33 cellular contexts compared by ENCODE assay signal in genomic region chr5:122434547-122434946, GRCh38.
A peak's percentile ranks its signal among the peaks of the same experiment; 100 is the strongest.
DNase-seq lines count a peak whose midpoint lies in the region; ATAC-seq and TF ChIP-seq lines count a peak whose summit lies in the region.
"Had no signal": no experiment of that assay in that cellular context is flagged by ENCODE, and none has a peak within 500 bp of the region (broad histone marks: within the 10 kb centered on the region; RNA-seq: fewer than 3 reads in every experiment).

No MANE protein-coding gene starts in this region.

- H3K36me3 ChIP-seq in aorta (ENCODE audit: control insufficient read depth in 1 of 2, insufficient read depth in 2 of 2, low read length in 1 of 2) = no peaks in the 10 kb centered on the region
- H3K36me3 ChIP-seq: BLaER1 treated with 17β-estradiol and CSF1 and Interleukin-3, amounts not matched to agents 10 nM and 100 nM; gastroesophageal sphincter; pancreas; right atrium auricular region; tibial nerve had no signal

- H3K4me3 ChIP-seq in aorta (ENCODE audit: low read length in 2 of 2) = no peak overlapping the region
- H3K4me3 ChIP-seq: BLaER1 treated with 17β-estradiol and CSF1 and Interleukin-3, amounts not matched to agents 10 nM and 100 nM; gastroesophageal sphincter; GM23338; mucosa of descending colon; pancreas; PC-9; right atrium auricular region; tibial nerve had no signal

- 6 to 12% methylated on average over 3 of the region's 3 CpGs for WGBS in aorta, 2 donors

- H3K27ac Mint-ChIP-seq in nephron = peak overlapping the region in 2 of 3 experiments; percentile 18 to 83
- H3K27ac Mint-ChIP-seq: activated B cell treated with CpG ODN at 0.5 μM for 24 hours; activated naive CD8-positive, alpha-beta T cell treated with anti-CD3 and anti-CD28 coated beads for 36 hours; activated T-cell treated with anti-CD3 and anti-CD28 coated beads, Interleukin-2, amount 50 U/mL, for 24 hours; natural killer cell; stimulated activated naive CD8-positive, alpha-beta T cell treated with anti-CD3 and anti-CD28 coated beads, Interleukin-15, amount 100 ng/mL, for 72 hours had no signal

- H3K27me3 ChIP-seq in aorta (ENCODE audit: control insufficient read depth in 1 of 2, insufficient read depth in 2 of 2, low read length in 1 of 2) = no peaks in the 10 kb centered on the region
- H3K27me3 ChIP-seq: BLaER1 treated with 17β-estradiol and CSF1 and Interleukin-3, amounts not matched to agents 10 nM and 100 nM; gastroesophageal sphincter; pancreas; right atrium auricular region; tibial nerve had no signal

- H3K4me3 Mint-ChIP-seq in nephron = no peak overlapping the region
- H3K4me3 Mint-ChIP-seq in activated T-cell treated with anti-CD3 and anti-CD28 coated beads, Interleukin-2, amount 50 U/mL, for 4 hours = no peak overlapping the region
- H3K4me3 Mint-ChIP-seq: activated B cell treated with CpG ODN at 0.5 μM for 24 hours; activated naive CD8-positive, alpha-beta T cell treated with anti-CD3 and anti-CD28 coated beads for 36 hours; activated T-cell treated with anti-CD3 and anti-CD28 coated beads, Interleukin-2, amount 50 U/mL, for 24 hours; GM23338; natural killer cell; stimulated activated naive CD8-positive, alpha-beta T cell treated with anti-CD3 and anti-CD28 coated beads, Interleukin-15, amount 100 ng/mL, for 72 hours had no signal

- DNase-seq in NCI-H1417 (lab: John Stamatoyannopoulos, UW) (peak in 2 of 3 experiments; percentile 20 to 66), NCI-H1417 treated with DMSO at 0.1 percent for 48 hours (lab: John Stamatoyannopoulos, UW) (no peak), brain pericyte (ENCODE audit: low read depth, low spot score) (peak; percentile 69), aorta (no peak), HUDEP-2 (lab: John Stamatoyannopoulos, UW; ENCODE audit: unreplicated experiment in 76 of 76) (no peak), Right ventricle myocardium inferior (ENCODE audit: missing footprints) (no peak)
- no peak for DNase-seq in activated T-cell treated with anti-CD3 and anti-CD28 coated beads, Interleukin-2, amount 50 U/mL, for 4 hours
- DNase-seq: activated B cell treated with CpG ODN at 0.5 μM for 24 hours; activated gamma-delta T cell; activated naive CD8-positive, alpha-beta T cell treated with anti-CD3 and anti-CD28 coated beads for 36 hours; activated T-cell treated with anti-CD3 and anti-CD28 coated beads, Interleukin-2, amount 50 U/mL, for 24 hours; cerebellar nuclear complex; DMS53; effector CD8-positive, alpha-beta T cell; IMR-90; kidney glomerular epithelial cell; mammary epithelial cell; mucosa of descending colon; natural killer cell; NCI-H1694 treated with DMSO at 0.1 percent for 48 hours; NCI-H510A treated with DMSO at 0.1 percent for 48 hours; pancreas; PC-9; SK-N-SH; stimulated activated CD4-positive, alpha-beta T cell treated with anti-CD3 and anti-CD28 coated beads, Interleukin-2, amount 100 ng/mL, for 48 hours; stimulated activated naive CD8-positive, alpha-beta T cell treated with anti-CD3 and anti-CD28 coated beads, Interleukin-15, amount 100 ng/mL, for 72 hours had no signal

- H3K27me3 Mint-ChIP-seq in nephron (ENCODE audit: low read depth) = no peaks in the 10 kb centered on the region
- H3K27me3 Mint-ChIP-seq in activated T-cell treated with anti-CD3 and anti-CD28 coated beads, Interleukin-2, amount 50 U/mL, for 4 hours (ENCODE audit: low read depth) = no peaks in the 10 kb centered on the region
- H3K27me3 Mint-ChIP-seq: activated T-cell treated with anti-CD3 and anti-CD28 coated beads, Interleukin-2, amount 50 U/mL, for 24 hours; stimulated activated naive CD8-positive, alpha-beta T cell treated with anti-CD3 and anti-CD28 coated beads, Interleukin-15, amount 100 ng/mL, for 72 hours had no signal

- intact Hi-C loops in aorta (cut with DNase I) (no loop called here), Right ventricle myocardium inferior (cut with DNase I) (no loop called here)

- H3K9me3 Mint-ChIP-seq in nephron = no peaks in the 10 kb centered on the region
- no peaks in the 10 kb centered on the region for H3K9me3 Mint-ChIP-seq in activated T-cell treated with anti-CD3 and anti-CD28 coated beads, Interleukin-2, amount 50 U/mL, for 4 hours
- H3K9me3 Mint-ChIP-seq: activated B cell treated with CpG ODN at 0.5 μM for 24 hours; activated naive CD8-positive, alpha-beta T cell treated with anti-CD3 and anti-CD28 coated beads for 36 hours; activated T-cell treated with anti-CD3 and anti-CD28 coated beads, Interleukin-2, amount 50 U/mL, for 24 hours; GM23338 had no signal

- H3K4me1 ChIP-seq in aorta (ENCODE audit: control insufficient read depth in 1 of 2, insufficient read depth in 2 of 2, low read length in 2 of 2) = peaks cover 2 to 12% of the 10 kb centered on the region in 2 donors
- H3K4me1 ChIP-seq: pancreas, right atrium auricular region had no signal

- ATAC-seq in aorta (ENCODE audit: low FRiP score) = peak; percentile 8
- no peak for ATAC-seq in activated T-cell treated with anti-CD3 and anti-CD28 coated beads, Interleukin-2, amount 50 U/mL, for 4 hours
- ATAC-seq in Right ventricle myocardium inferior = no peak
- ATAC-seq: gastroesophageal sphincter; GM23338; mucosa of descending colon; natural killer cell; pancreas; stimulated activated naive CD8-positive, alpha-beta T cell treated with anti-CD3 and anti-CD28 coated beads, Interleukin-15, amount 100 ng/mL, for 72 hours had no signal

- H3K36me3 Mint-ChIP-seq in nephron (ENCODE audit: low read depth) = peaks cover 62% of the 10 kb centered on the region
- no peaks in the 10 kb centered on the region for H3K36me3 Mint-ChIP-seq in activated T-cell treated with anti-CD3 and anti-CD28 coated beads, Interleukin-2, amount 50 U/mL, for 4 hours (ENCODE audit: insufficient read depth)
- H3K36me3 Mint-ChIP-seq: activated naive CD8-positive, alpha-beta T cell treated with anti-CD3 and anti-CD28 coated beads for 36 hours; natural killer cell had no signal

- H3K27ac ChIP-seq in aorta (ENCODE audit: low read depth in 1 of 2, low read length in 2 of 2) = peak overlapping the region; percentile 68 to 96
- H3K27ac ChIP-seq: 22Rv1; BLaER1 treated with 17β-estradiol and CSF1 and Interleukin-3, amounts not matched to agents 10 nM and 100 nM; pancreas; PC-9; right atrium auricular region; tibial nerve had no signal

- TF ChIP-seq CTCF in nephron (IDR thresholded peaks at IDR 0.05; ENCODE audit: unreplicated experiment in 3 of 3) = no peak

- H3K4me1 Mint-ChIP-seq in nephron = peaks cover 16% of the 10 kb centered on the region
- no peaks in the 10 kb centered on the region for H3K4me1 Mint-ChIP-seq in activated T-cell treated with anti-CD3 and anti-CD28 coated beads, Interleukin-2, amount 50 U/mL, for 4 hours (ENCODE audit: low read depth)
- H3K4me1 Mint-ChIP-seq: activated B cell treated with CpG ODN at 0.5 μM for 24 hours; activated naive CD8-positive, alpha-beta T cell treated with anti-CD3 and anti-CD28 coated beads for 36 hours; natural killer cell; stimulated activated naive CD8-positive, alpha-beta T cell treated with anti-CD3 and anti-CD28 coated beads, Interleukin-15, amount 100 ng/mL, for 72 hours had no signal

- H3K9me3 ChIP-seq in aorta (ENCODE audit: control insufficient read depth, low read length) = no peaks in the 10 kb centered on the region
- H3K9me3 ChIP-seq: BLaER1 treated with 17β-estradiol and CSF1 and Interleukin-3, amounts not matched to agents 10 nM and 100 nM; gastroesophageal sphincter; mucosa of descending colon; pancreas; right atrium auricular region; SK-N-SH; tibial nerve had no signal

Comparison
In these comparisons a context has a peak if more than half of its experiments do, and no peak if none do; other contexts are left out.
1. DNase-seq: peak in NCI-H1417 (2 of 3) and brain pericyte (single experiment); none in NCI-H1417 treated with DMSO at 0.1 percent for 48 hours (single experiment), aorta (0 of 2), activated T-cell treated with anti-CD3 and anti-CD28 coated beads, Interleukin-2, amount 50 U/mL, for 4 hours (single experiment), HUDEP-2 (0 of 76) and Right ventricle myocardium inferior (single experiment).